ENCODE assay signal across 9 cellular contexts in the genomic region with DNA sequence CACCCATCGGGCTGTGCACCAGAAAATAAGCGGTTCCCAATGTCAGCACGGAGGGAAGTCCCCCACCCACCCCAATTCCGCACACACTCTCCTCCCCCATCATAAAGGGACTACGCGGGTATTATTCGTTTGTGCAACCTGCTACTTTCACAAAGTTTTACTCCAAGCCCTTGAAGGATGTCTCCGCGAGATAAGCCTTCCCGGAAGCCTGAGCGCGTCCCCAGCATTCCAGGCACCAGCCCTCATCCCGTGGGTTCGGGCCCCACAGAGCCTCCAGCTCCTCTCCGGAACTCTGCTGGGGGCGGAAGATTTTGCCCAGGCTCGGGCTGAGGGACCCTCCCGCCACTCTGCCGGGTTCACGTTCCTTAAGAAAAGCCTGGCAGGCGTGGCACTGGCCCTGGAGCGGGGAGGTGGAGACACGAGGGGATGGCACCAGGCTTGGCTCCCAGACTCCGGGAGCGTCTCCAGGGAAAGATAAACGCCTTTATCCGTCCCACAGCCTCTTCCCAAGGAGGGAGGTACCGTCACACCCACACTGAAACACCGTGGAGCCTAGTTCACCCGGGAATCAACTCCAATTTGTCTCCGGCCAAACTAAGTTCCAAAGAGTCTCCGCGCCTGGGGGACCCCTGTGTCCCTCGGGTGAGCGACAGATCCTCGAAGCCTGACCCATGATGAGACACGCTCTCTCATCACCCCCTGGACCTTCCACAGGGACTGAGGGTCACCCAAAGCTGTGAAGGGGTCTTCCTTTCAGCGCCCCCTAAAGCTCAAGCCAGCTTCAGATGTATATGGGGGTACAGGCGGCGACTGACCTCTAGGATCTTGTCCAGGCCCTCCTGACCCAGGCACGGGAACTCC. TPM values are rescaled to one million over a fixed set of nuclear protein-coding genes. Genes with fewer than 3 reads are reported as not detected.
DNase-seq lines count a peak whose midpoint lies in the region; ATAC-seq and TF ChIP-seq lines count a peak whose summit lies in the region.
"Had no signal": no experiment of that assay in that cellular context is flagged by ENCODE, and none has a peak within 500 bp of the region (broad histone marks: within the 10 kb centered on the region; RNA-seq: fewer than 3 reads in every experiment).

No MANE protein-coding gene starts in this region.

- peaks cover 0 to 2% (median 0%) of the 10 kb centered on the region in 7 donors for H3K9me3 Mint-ChIP-seq in CD4-positive, CD25-positive, alpha-beta regulatory T cell
- peaks cover 5% of the 10 kb centered on the region for H3K9me3 Mint-ChIP-seq in T-helper 2 cell treated with Interferon-gamma antibody and Interleukin-4, amounts not matched to agents 5 μg/mL and 100 μg/mL, for 36 hours

- H3K4me3 ChIP-seq in CD4-positive, CD25-positive, alpha-beta regulatory T cell (ENCODE audit: low read depth, low read length): peak overlapping the region; percentile 57
- H3K4me3 ChIP-seq in skeletal muscle tissue (ENCODE audit: low read length in 3 of 3): peak overlapping the region; percentile 13 to 67 (median 38)

- ATAC-seq in CD4-positive, CD25-positive, alpha-beta regulatory T cell (ENCODE audit: low read depth in 2 of 2): no peak
- no peak for ATAC-seq in HG02610 (IDR thresholded peaks at IDR 0.05; ENCODE audit: unreplicated experiment)

- peaks cover 34% of the 10 kb centered on the region for H3K4me1 ChIP-seq in CD4-positive, CD25-positive, alpha-beta regulatory T cell (ENCODE audit: control insufficient read depth, insufficient read depth, low read length, poor library complexity, severe bottlenecking)
- H3K4me1 ChIP-seq in skeletal muscle tissue (ENCODE audit: control insufficient read depth in 3 of 3, insufficient read depth in 3 of 3, low read length in 3 of 3): peaks cover 8 to 11% (median 11%) of the 10 kb centered on the region in 3 donors

- no peaks in the 10 kb centered on the region for H3K36me3 Mint-ChIP-seq in CD4-positive, CD25-positive, alpha-beta regulatory T cell
- peaks cover 31% of the 10 kb centered on the region for H3K36me3 Mint-ChIP-seq in T-helper 2 cell treated with Interferon-gamma antibody and Interleukin-4, amounts not matched to agents 5 μg/mL and 100 μg/mL, for 36 hours (ENCODE audit: low read depth)

- peaks cover 0 to 45% (median 11%) of the 10 kb centered on the region in 4 donors for H3K4me1 Mint-ChIP-seq in CD4-positive, CD25-positive, alpha-beta regulatory T cell
- H3K4me1 Mint-ChIP-seq in T-helper 2 cell treated with Interferon-gamma antibody and Interleukin-4, amounts not matched to agents 5 μg/mL and 100 μg/mL, for 36 hours (ENCODE audit: low read depth): peaks cover 44% of the 10 kb centered on the region

- H3K27ac ChIP-seq in CD4-positive, CD25-positive, alpha-beta regulatory T cell (ENCODE audit: insufficient read depth, low read length, poor library complexity, severe bottlenecking): no peak overlapping the region
- no peak overlapping the region for H3K27ac ChIP-seq in skeletal muscle tissue (ENCODE audit: low read depth, low read length)

- no peak for DNase-seq in CD4-positive, CD25-positive, alpha-beta regulatory T cell
- peak; percentile 56 for DNase-seq in T-helper 2 cell treated with Interferon-gamma antibody and Interleukin-4, amounts not matched to agents 5 μg/mL and 100 μg/mL, for 36 hours (ENCODE audit: low spot score)
- DNase-seq in erythroblast (lab: John Stamatoyannopoulos, UW) (peak; percentile 36 to 41), HuH-7.5 (ENCODE audit: low spot score) (no peak), kidney glomerular epithelial cell (lab: John Stamatoyannopoulos, UW) (no peak)
- DNase-seq in NK-92 treated with Interleukin-12 subunit alpha and Interleukin-12 subunit beta, amount 100 ng/mL, for 24 hours (lab: John Stamatoyannopoulos, UW): no peak

- no peaks in the 10 kb centered on the region for H3K9me3 ChIP-seq in CD4-positive, CD25-positive, alpha-beta regulatory T cell (ENCODE audit: control insufficient read depth in 2 of 2, low read length in 2 of 2)
- no peaks in the 10 kb centered on the region for H3K9me3 ChIP-seq in skeletal muscle tissue (ENCODE audit: control insufficient read depth in 3 of 3, low read length in 3 of 3)

- H3K27me3 ChIP-seq in CD4-positive, CD25-positive, alpha-beta regulatory T cell (ENCODE audit: control insufficient read depth, insufficient read depth, low read length): peaks cover 2% of the 10 kb centered on the region
- H3K27me3 ChIP-seq in skeletal muscle tissue (ENCODE audit: control insufficient read depth in 3 of 3, insufficient read depth in 3 of 3, low read length in 3 of 3): peaks cover 19 to 41% (median 38%) of the 10 kb centered on the region in 3 donors

- peak overlapping the region; percentile 73 to 90 (median 80) for H3K4me3 Mint-ChIP-seq in CD4-positive, CD25-positive, alpha-beta regulatory T cell
- peak overlapping the region; percentile 83 for H3K4me3 Mint-ChIP-seq in T-helper 2 cell treated with Interferon-gamma antibody and Interleukin-4, amounts not matched to agents 5 μg/mL and 100 μg/mL, for 36 hours

- H3K27me3 Mint-ChIP-seq in CD4-positive, CD25-positive, alpha-beta regulatory T cell: peaks cover 44% of the 10 kb centered on the region
- no peaks in the 10 kb centered on the region for H3K27me3 Mint-ChIP-seq in T-helper 2 cell treated with Interferon-gamma antibody and Interleukin-4, amounts not matched to agents 5 μg/mL and 100 μg/mL, for 36 hours (ENCODE audit: low read depth)

- no peaks in the 10 kb centered on the region for H3K36me3 ChIP-seq in CD4-positive, CD25-positive, alpha-beta regulatory T cell (ENCODE audit: control insufficient read depth, insufficient read depth, low read length)
- no peaks in the 10 kb centered on the region for H3K36me3 ChIP-seq in skeletal muscle tissue (ENCODE audit: control insufficient read depth in 3 of 3, insufficient read depth in 3 of 3, low read length in 3 of 3)

- no peak overlapping the region for H3K9ac ChIP-seq in skeletal muscle tissue (ENCODE audit: low read depth in 1 of 3, low read length in 3 of 3)

- TF ChIP-seq POLR2A in erythroblast (IDR thresholded peaks at IDR 0.05; ENCODE audit: low read length): no peak

- H3K27ac Mint-ChIP-seq in CD4-positive, CD25-positive, alpha-beta regulatory T cell: peak overlapping the region in 1 of 3 donors; percentile 12
- peak overlapping the region; percentile 93 for H3K27ac Mint-ChIP-seq in T-helper 2 cell treated with Interferon-gamma antibody and Interleukin-4, amounts not matched to agents 5 μg/mL and 100 μg/mL, for 36 hours

RNA-seq across cellular contexts. Expression of gene KCNK5, which starts 0.9 kb away (rescaled TPM):
- total RNA-seq in CD4-positive, CD25-positive, alpha-beta regulatory T cell: 0.86 TPM
- polyA plus RNA-seq in CD4-positive, CD25-positive, alpha-beta regulatory T cell: under 1 TPM in 3 of 4 donors, not detected in 1; 0.13 to 0.71 (median 0.34) TPM
- total RNA-seq in skeletal muscle tissue: 1.6 TPM
- total RNA-seq: pulmonary artery endothelial cell had no signal

Comparison
In these comparisons a context has a peak if more than half of its experiments do, and no peak if none do; other contexts are left out.
1. DNase-seq: peak in T-helper 2 cell treated with Interferon-gamma antibody and Interleukin-4, amounts not matched to agents 5 μg/mL and 100 μg/mL, for 36 hours (single experiment) and erythroblast (2 of 2); none in CD4-positive, CD25-positive, alpha-beta regulatory T cell (0 of 3), NK-92 treated with Interleukin-12 subunit alpha and Interleukin-12 subunit beta, amount 100 ng/mL, for 24 hours (single experiment), HuH-7.5 (single experiment) and kidney glomerular epithelial cell (single experiment).